Comparison of ENCODE assay signal across 9 cellular contexts in genomic region chr11:45332486-45332934, GRCh38. TPM values are rescaled to one million over a fixed set of nuclear protein-coding genes. Genes with fewer than 3 reads are reported as not detected.
DNase-seq lines count a peak whose midpoint lies in the region; ATAC-seq, FAIRE-seq and TF ChIP-seq lines count a peak whose summit lies in the region.
"Had no signal": no experiment of that assay in that cellular context is flagged by ENCODE, and none has a peak within 500 bp of the region (broad histone marks: within the 10 kb centered on the region; RNA-seq: fewer than 3 reads in every experiment).

No MANE protein-coding gene starts in this region.

- no peaks in the 10 kb centered on the region for H3K9me3 ChIP-seq in K562 (replicated peaks; ENCODE audit: control insufficient read depth, insufficient read depth, low read depth, low read length)
- no peaks in the 10 kb centered on the region for H3K9me3 ChIP-seq in keratinocyte (ENCODE audit: control insufficient read depth, low read depth, low read length)

- peak in 2 of 3 experiments; percentile 59 to 68; a peak in 4 of 6 replicates for TF ChIP-seq CTCF in K562 (IDR thresholded peaks at IDR 0.05 in 2 of 3, conservative IDR thresholded peaks at IDR 0.05 in 1 of 3; ENCODE audit: insufficient read depth in 2 of 3, low read depth in 1 of 3, low read length in 3 of 3)
- TF ChIP-seq CTCF in keratinocyte (optimal IDR thresholded peaks at IDR 0.05 in 1 of 3, IDR thresholded peaks at IDR 0.05 in 1 of 3, conservative IDR thresholded peaks at IDR 0.05 in 1 of 3; ENCODE audit: extremely low read depth in 1 of 3, insufficient read depth in 2 of 3, low read length in 3 of 3) = peak; percentile 32 to 79 (median 70)

- no peaks in the 10 kb centered on the region for H3K36me3 ChIP-seq in K562 (ENCODE audit: control insufficient read depth, insufficient read depth, low read length)
- no peaks in the 10 kb centered on the region for H3K36me3 ChIP-seq in keratinocyte (ENCODE audit: control insufficient read depth in 2 of 2, extremely low read depth in 1 of 2, insufficient read depth in 2 of 2, low read length in 2 of 2)
- H3K36me3 ChIP-seq: SJCRH30 had no signal

- peak; percentile 49 for FAIRE-seq in K562 (lab: Jason Lieb, UNC)
- no peak for FAIRE-seq in keratinocyte (lab: Jason Lieb, UNC)

- H3K9me1 ChIP-seq in K562 (ENCODE audit: control insufficient read depth, insufficient read depth, low read length) (no peaks in the 10 kb centered on the region), keratinocyte (ENCODE audit: control insufficient read depth, extremely low read depth, insufficient read depth, low read length) (no peaks in the 10 kb centered on the region)

- BruUV-seq in K562 (replicated peaks; lab: Mats Ljungman, UMichigan) = no TSS peak

- H3K27ac ChIP-seq in K562 (ENCODE audit: extremely low read depth, low read depth, low read length) = no peak overlapping the region
- H3K27ac ChIP-seq in keratinocyte (ENCODE audit: control insufficient read depth, insufficient read depth, low read length) = no peak overlapping the region
- H3K27ac ChIP-seq: SJCRH30 had no signal

- no peak for TF ChIP-seq EP300 in K562 (IDR thresholded peaks at IDR 0.05; ENCODE audit: low read length)

- H2AFZ ChIP-seq in K562 (ENCODE audit: low read depth, low read length) (peak overlapping the region; percentile 44; the same call in 1 of the 2 replicates), keratinocyte (ENCODE audit: control insufficient read depth, low read length) (no peak overlapping the region)

- intact Hi-C loops in K562 (cut with micrococcal nuclease) = loop anchor here (1.0 to 10.0 kb wide), 4 partner anchors 80 to 395 kb away; no protein-coding TSS in a partner anchor

- H4K20me1 ChIP-seq in K562 (replicated peaks; ENCODE audit: control insufficient read depth, insufficient read depth, low read length) (no peaks in the 10 kb centered on the region; the same call in 1 of the 2 replicates), keratinocyte (ENCODE audit: control insufficient read depth, extremely low read depth, insufficient read depth, low read length) (no peaks in the 10 kb centered on the region)

- no peak for TF ChIP-seq POLR2A in K562 (conservative IDR thresholded peaks at IDR 0.05)

- H3K79me2 ChIP-seq in K562 (ENCODE audit: control insufficient read depth, insufficient read depth, low read length) (no peaks in the 10 kb centered on the region), keratinocyte (ENCODE audit: control insufficient read depth, insufficient read depth, low read length) (no peaks in the 10 kb centered on the region)

- H3K4me1 ChIP-seq in K562 (replicated peaks in 1 of 2; ENCODE audit: control insufficient read depth in 2 of 2, insufficient read depth in 2 of 2, low read length in 2 of 2) (no peaks in the 10 kb centered on the region), keratinocyte (ENCODE audit: control insufficient read depth, extremely low read depth, insufficient read depth, low read length) (peaks cover 2% of the 10 kb centered on the region)
- H3K4me1 ChIP-seq: SJCRH30 had no signal

- peak; percentile 36 to 66; a peak in 3 of 4 replicates for TF ChIP-seq RAD21 in K562 (CRISPR knock-in tag; conservative IDR thresholded peaks at IDR 0.05 in 1 of 2, IDR thresholded peaks at IDR 0.05 in 1 of 2)

- POLR2A ChIA-PET in K562 (lab: Yijun Ruan, JAX) = no interaction called here

- WGBS in K562 (ENCODE audit: insufficient coverage, low coverage, missing lambda C conversion rate) = 5% methylated on average over 9 of the region's 9 CpGs

- H3K27me3 ChIP-seq in K562 (ENCODE audit: control insufficient read depth in 2 of 2, insufficient read depth in 2 of 2, low read length in 2 of 2) (peaks cover 0 to 4% of the 10 kb centered on the region in 2 experiments; a peak in 1 of 5 replicates), keratinocyte (ENCODE audit: control insufficient read depth, extremely low read depth, insufficient read depth, low read length) (peaks cover 21% of the 10 kb centered on the region)

- no peak overlapping the region for H3K4me2 ChIP-seq in K562 (ENCODE audit: insufficient read depth, low read length)
- no peak overlapping the region for H3K4me2 ChIP-seq in keratinocyte (ENCODE audit: control insufficient read depth, extremely low read depth, insufficient read depth, low read depth, low read length)

- H3K4me3 ChIP-seq in K562 = no peak overlapping the region
- H3K4me3 ChIP-seq in keratinocyte (ENCODE audit: control insufficient read depth in 2 of 3, extremely low read depth in 1 of 3, insufficient read depth in 2 of 3, low read depth in 1 of 3, low read length in 3 of 3) = no peak overlapping the region

- dilution Hi-C loops in keratinocyte (cut with MboI; ENCODE audit: extremely low pct_ligation_motif_present, low sequenced_read_pairs) = loop anchor here (25.0 kb wide), 1 partner anchor 395 kb away; no protein-coding TSS in a partner anchor

- ATAC-seq in K562 (peak; percentile 86), HG03108 (IDR thresholded peaks at IDR 0.05; ENCODE audit: unreplicated experiment) (no peak)

- H3K9ac ChIP-seq in K562 (ENCODE audit: insufficient read depth in 1 of 2, low read depth in 2 of 2, low read length in 2 of 2) = no peak overlapping the region
- H3K9ac ChIP-seq in keratinocyte (ENCODE audit: control insufficient read depth, extremely low read depth, insufficient read depth, low read length) = no peak overlapping the region

- DNase-seq in DMS114 treated with DMSO at 0.1 percent for 48 hours (lab: John Stamatoyannopoulos, UW; ENCODE audit: unreplicated experiment) = peak; percentile 35
- DNase-seq in HS-27A (ENCODE audit: low read depth) = peak; percentile 22
- DNase-seq in RPMI8226 = peak; percentile 25
- peak; percentile 47 to 77 (median 76) for DNase-seq in K562 (ENCODE audit: extremely low read depth in 1 of 4, low spot score in 3 of 4)
- DNase-seq in keratinocyte (ENCODE audit: low read depth, low spot score) = no peak
- DNase-seq in stimulated activated CD4-positive, alpha-beta T cell treated with anti-CD3 and anti-CD28 coated beads, Interleukin-4, amount 100 ng/mL, for 1 hour = peak; percentile 37
- no peak for DNase-seq in NCI-H128 (lab: John Stamatoyannopoulos, UW; ENCODE audit: unreplicated experiment)

- in situ Hi-C loops in K562 (cut with MboI) = no loop called here

- CTCF ChIA-PET in K562 (lab: Yijun Ruan, JAX; ENCODE audit: low intra/inter-chr PET ratio) = interaction anchor here (2.9 kb wide), 1 partner anchor 222 kb away, joined by 20 read pairs; no protein-coding TSS in a partner anchor

TF ChIP-seq in K562, 482 proteins besides CTCF, POLR2A, EP300 and RAD21 (continues in another document):
- TF ChIP-seq RNF2 (IDR thresholded peaks at IDR 0.05) (no peak), NR0B1 (IDR thresholded peaks at IDR 0.05; ENCODE audit: partially characterized antibody) (no peak), VEZF1 (CRISPR knock-in tag; IDR thresholded peaks at IDR 0.05) (peak; percentile 20; the same call in 1 of the 2 replicates)

RNA-seq across cellular contexts. Expression of gene SYT13, which starts 46.4 kb away (rescaled TPM):
- total RNA-seq in K562 (2011; cell fraction: chromatin; rRNA removed; ENCODE audit: low replicate concordance) = not detected in 2 replicates
- not detected in 2 replicates for total RNA-seq in K562 (2011; cell fraction: nucleolus; rRNA removed)
- not detected in 2 replicates for total RNA-seq in K562 (2011; cell fraction: nucleoplasm; rRNA removed)
- total RNA-seq in K562 (2014; rRNA removed) (under 0.01 and 0.08 TPM in 2 replicates), K562 (2014; rRNA removed; fragmentation: Illumina TruSeq; extraction: Trizol) (0.03 and 0.07 TPM in 2 replicates), K562 (2015; rRNA removed; fragmentation: Illumina TruSeq; extraction: Trizol) (0.04 TPM in 2 replicates), K562 (2021) (0.09 and 0.11 TPM in 2 replicates)
- polyA plus RNA-seq in K562 (2011; rRNA removed) (not detected in 2 replicates), K562 (2014; fragmentation: Illumina TruSeq; extraction: Trizol) (0.07 and 0.12 TPM in 2 replicates), K562 (2014; fragmentation: Nextera tagmentation; extraction: Ambion mirVana) (under 1 TPM in 1 of 2 experiments, not detected in 1; 0.08 TPM), K562 (2014; rRNA removed) (0.03 and 0.13 TPM in 2 replicates), keratinocyte (not detected in 3 replicates)
- not detected in 2 replicates for polyA plus RNA-seq in K562 (2011; cell fraction: cytosol; rRNA removed)
- not detected in 2 replicates for polyA plus RNA-seq in K562 (2011; cell fraction: nucleus; rRNA removed)
- polyA plus RNA-seq in K562 (2012) = 0.07 and 0.12 TPM in 2 replicates
- not detected in 2 replicates for polyA minus RNA-seq in K562 (2011; rRNA and poly(A)+ RNA removed)
- polyA minus RNA-seq in K562 (2011; cell fraction: cytosol; rRNA and poly(A)+ RNA removed) = not detected in 2 replicates
- polyA minus RNA-seq in K562 (2011; cell fraction: nucleus; rRNA and poly(A)+ RNA removed) = not detected in 2 replicates
- polyA plus RNA-seq in keratinocyte (2011; ENCODE audit: low read depth) = not detected
- not detected in 2 replicates for polyA plus RNA-seq in keratinocyte (2011; cell fraction: cytosol; rRNA removed)
- not detected in 2 replicates for polyA plus RNA-seq in keratinocyte (2011; cell fraction: nucleus; rRNA removed)
- not detected in 2 replicates for polyA plus RNA-seq in keratinocyte (2012; ENCODE audit: low replicate concordance)
- not detected in 3 replicates for polyA minus RNA-seq in keratinocyte
- polyA minus RNA-seq in keratinocyte (2011; cell fraction: cytosol; rRNA and poly(A)+ RNA removed) = not detected
- polyA minus RNA-seq in keratinocyte (2011; cell fraction: nucleus; rRNA and poly(A)+ RNA removed) = not detected in 2 replicates
- total RNA-seq: SJCRH30 had no signal

Comparison
In these comparisons a context has a peak if more than half of its experiments do, and no peak if none do; other contexts are left out.
1. DNase-seq: peak in DMS114 treated with DMSO at 0.1 percent for 48 hours (single experiment), HS-27A (single experiment), RPMI8226 (single experiment), K562 (4 of 4) and stimulated activated CD4-positive, alpha-beta T cell treated with anti-CD3 and anti-CD28 coated beads, Interleukin-4, amount 100 ng/mL, for 1 hour (single experiment); none in keratinocyte (single experiment) and NCI-H128 (single experiment).